In genomic region chr4:2942037-2942531, GRCh38 we compare ENCODE assay signal across 10 cellular contexts. TPM values are rescaled to one million over a fixed set of nuclear protein-coding genes. Genes with fewer than 3 reads are reported as not detected.
DNase-seq lines count a peak whose midpoint lies in the region; ATAC-seq and TF ChIP-seq lines count a peak whose summit lies in the region.
"Had no signal": no experiment of that assay in that cellular context is flagged by ENCODE, and none has a peak within 500 bp of the region (broad histone marks: within the 10 kb centered on the region; RNA-seq: fewer than 3 reads in every experiment).

No MANE protein-coding gene starts in this region.

- POLR2A ChIA-PET in HEK293T (lab: Yijun Ruan, JAX), result no interaction called here

- CTCF ChIA-PET in activated CD8-positive, alpha-beta memory T cell treated with anti-CD3 and anti-CD28 coated beads, Interleukin-2, amount 10 ng/mL, durations not matched to agents 7 days and 5 days (lab: Charles Lee), result interaction anchor here (2.6 kb wide), 1 partner anchor 12 kb away, joined by 10 read pairs; no protein-coding TSS in a partner anchor
- CTCF ChIA-PET in HEK293T (lab: Yijun Ruan, JAX), result no interaction called here

- no peaks in the 10 kb centered on the region for H3K27me3 Mint-ChIP-seq in activated CD4-positive, alpha-beta T cell treated with anti-CD3 and anti-CD28 coated beads, Interleukin-2, amount 10 ng/mL, durations not matched to agents 24 days and 14 days
- no peaks in the 10 kb centered on the region for H3K27me3 Mint-ChIP-seq in activated CD8-positive, alpha-beta memory T cell treated with anti-CD3 and anti-CD28 coated beads, Interleukin-2, amount 10 ng/mL, durations not matched to agents 7 days and 5 days
- peaks cover 5 to 10% (median 6%) of the 10 kb centered on the region in 3 donors for H3K27me3 Mint-ChIP-seq in immature natural killer cell (ENCODE audit: low read depth in 3 of 3)
- H3K27me3 Mint-ChIP-seq in stimulated activated naive CD8-positive, alpha-beta T cell treated with anti-CD3 and anti-CD28 coated beads, Interleukin-15, amount 100 ng/mL, for 72 hours, result no peaks in the 10 kb centered on the region

- peak overlapping the region; percentile 59 for H3K27ac Mint-ChIP-seq in activated CD4-positive, alpha-beta T cell treated with anti-CD3 and anti-CD28 coated beads, Interleukin-2, amount 10 ng/mL, durations not matched to agents 24 days and 14 days
- peak overlapping the region; percentile 93 for H3K27ac Mint-ChIP-seq in activated CD8-positive, alpha-beta memory T cell treated with anti-CD3 and anti-CD28 coated beads, Interleukin-2, amount 10 ng/mL, durations not matched to agents 7 days and 5 days
- peak overlapping the region; percentile 80 to 94 (median 90) for H3K27ac Mint-ChIP-seq in immature natural killer cell
- H3K27ac Mint-ChIP-seq in stimulated activated naive CD8-positive, alpha-beta T cell treated with anti-CD3 and anti-CD28 coated beads, Interleukin-15, amount 100 ng/mL, for 72 hours, result peak overlapping the region; percentile 87 to 92

- intact Hi-C loops in activated CD4-positive, alpha-beta T cell treated with anti-CD3 and anti-CD28 coated beads, Interleukin-2, amount 10 ng/mL, durations not matched to agents 24 days and 14 days (cut with micrococcal nuclease), result no loop called here

- no peak for DNase-seq in activated CD4-positive, alpha-beta T cell treated with anti-CD3 and anti-CD28 coated beads, Interleukin-2, amount 10 ng/mL, durations not matched to agents 24 days and 14 days
- no peak for DNase-seq in activated CD4-positive, alpha-beta T cell treated with anti-CD3 and anti-CD28 coated beads for 48 hours
- DNase-seq in activated CD8-positive, alpha-beta memory T cell treated with anti-CD3 and anti-CD28 coated beads, Interleukin-2, amount 10 ng/mL, durations not matched to agents 7 days and 5 days, result peak; percentile 72
- peak in 1 of 3 donors; percentile 18 for DNase-seq in immature natural killer cell
- DNase-seq in stimulated activated naive CD8-positive, alpha-beta T cell treated with anti-CD3 and anti-CD28 coated beads, Interleukin-15, amount 100 ng/mL, for 72 hours, result no peak
- no peak for DNase-seq in amniotic stem cell (lab: John Stamatoyannopoulos, UW)
- no peak for DNase-seq in HEK293T (ENCODE audit: extremely low spot score)
- DNase-seq: DND-41; stimulated activated CD4-positive, alpha-beta T cell treated with anti-CD3 and anti-CD28 coated beads, Interleukin-4, amount 100 ng/mL, for 4 hours had no signal

- no peaks in the 10 kb centered on the region for H3K9me3 Mint-ChIP-seq in activated CD4-positive, alpha-beta T cell treated with anti-CD3 and anti-CD28 coated beads, Interleukin-2, amount 10 ng/mL, durations not matched to agents 24 days and 14 days
- H3K9me3 Mint-ChIP-seq in activated CD8-positive, alpha-beta memory T cell treated with anti-CD3 and anti-CD28 coated beads, Interleukin-2, amount 10 ng/mL, durations not matched to agents 7 days and 5 days (ENCODE audit: low read depth), result no peaks in the 10 kb centered on the region
- H3K9me3 Mint-ChIP-seq in immature natural killer cell, result no peaks in the 10 kb centered on the region
- no peaks in the 10 kb centered on the region for H3K9me3 Mint-ChIP-seq in stimulated activated naive CD8-positive, alpha-beta T cell treated with anti-CD3 and anti-CD28 coated beads, Interleukin-15, amount 100 ng/mL, for 72 hours

- H3K36me3 Mint-ChIP-seq in activated CD4-positive, alpha-beta T cell treated with anti-CD3 and anti-CD28 coated beads, Interleukin-2, amount 10 ng/mL, durations not matched to agents 24 days and 14 days (ENCODE audit: low read depth), result peaks cover 78% of the 10 kb centered on the region
- peaks cover 72% of the 10 kb centered on the region for H3K36me3 Mint-ChIP-seq in activated CD8-positive, alpha-beta memory T cell treated with anti-CD3 and anti-CD28 coated beads, Interleukin-2, amount 10 ng/mL, durations not matched to agents 7 days and 5 days
- peaks cover 11 to 31% (median 19%) of the 10 kb centered on the region in 3 donors for H3K36me3 Mint-ChIP-seq in immature natural killer cell

- peaks cover 26% of the 10 kb centered on the region for H3K4me1 Mint-ChIP-seq in activated CD4-positive, alpha-beta T cell treated with anti-CD3 and anti-CD28 coated beads, Interleukin-2, amount 10 ng/mL, durations not matched to agents 24 days and 14 days
- peaks cover 69% of the 10 kb centered on the region for H3K4me1 Mint-ChIP-seq in activated CD8-positive, alpha-beta memory T cell treated with anti-CD3 and anti-CD28 coated beads, Interleukin-2, amount 10 ng/mL, durations not matched to agents 7 days and 5 days
- H3K4me1 Mint-ChIP-seq in immature natural killer cell, result peaks cover 15 to 25% of the 10 kb centered on the region in 2 donors
- peaks cover 50% of the 10 kb centered on the region for H3K4me1 Mint-ChIP-seq in stimulated activated naive CD8-positive, alpha-beta T cell treated with anti-CD3 and anti-CD28 coated beads, Interleukin-15, amount 100 ng/mL, for 72 hours

- no peak overlapping the region for H3K4me3 Mint-ChIP-seq in activated CD4-positive, alpha-beta T cell treated with anti-CD3 and anti-CD28 coated beads, Interleukin-2, amount 10 ng/mL, durations not matched to agents 24 days and 14 days
- H3K4me3 Mint-ChIP-seq in activated CD8-positive, alpha-beta memory T cell treated with anti-CD3 and anti-CD28 coated beads, Interleukin-2, amount 10 ng/mL, durations not matched to agents 7 days and 5 days, result peak overlapping the region; percentile 47
- H3K4me3 Mint-ChIP-seq in immature natural killer cell, result peak overlapping the region in 4 of 5 donors; percentile 33 to 73 (median 54)
- H3K4me3 Mint-ChIP-seq in stimulated activated naive CD8-positive, alpha-beta T cell treated with anti-CD3 and anti-CD28 coated beads, Interleukin-15, amount 100 ng/mL, for 72 hours, result no peak overlapping the region

- ATAC-seq in activated CD8-positive, alpha-beta memory T cell treated with anti-CD3 and anti-CD28 coated beads, Interleukin-2, amount 10 ng/mL, durations not matched to agents 7 days and 5 days, result peak; percentile 60
- ATAC-seq in stimulated activated naive CD8-positive, alpha-beta T cell treated with anti-CD3 and anti-CD28 coated beads, Interleukin-15, amount 100 ng/mL, for 72 hours, result peak; percentile 2
- ATAC-seq in HG03460 (IDR thresholded peaks at IDR 0.05; ENCODE audit: unreplicated experiment), result no peak

TF ChIP-seq in HEK293T, 16 proteins besides CTCF, POLR2A, EP300 and RAD21:
- TF ChIP-seq FOXK2 (IDR thresholded peaks at IDR 0.05), result no peak
- TF ChIP-seq LEF1 (IDR thresholded peaks at IDR 0.05; ENCODE audit: borderline replicate concordance), result no peak
- no peak for TF ChIP-seq PKNOX1 (IDR thresholded peaks at IDR 0.05)
- no peak for TF ChIP-seq BHLHE40 (IDR thresholded peaks at IDR 0.05; ENCODE audit: borderline replicate concordance)
- TF ChIP-seq ZNF384 (IDR thresholded peaks at IDR 0.05), result no peak
- TF ChIP-seq ELF4 (IDR thresholded peaks at IDR 0.05), result no peak
- TF ChIP-seq L3MBTL2 (conservative IDR thresholded peaks at IDR 0.05), result no peak
- TF ChIP-seq NFRKB (IDR thresholded peaks at IDR 0.05), result no peak
- TF ChIP-seq ARNT (IDR thresholded peaks at IDR 0.05), result no peak
- no peak for TF ChIP-seq CTBP1 (IDR thresholded peaks at IDR 0.05; ENCODE audit: borderline replicate concordance)
- no peak for TF ChIP-seq FOXA1 (IDR thresholded peaks at IDR 0.05)

RNA-seq across cellular contexts. Expression of gene NOP14, which starts 21.1 kb away (rescaled TPM):
- total RNA-seq in activated CD4-positive, alpha-beta T cell treated with anti-CD3 and anti-CD28 coated beads, Interleukin-2, amount 10 ng/mL, durations not matched to agents 24 days and 14 days, result 132 and 141 TPM in 2 replicates
- 10 to 100 TPM; 47.9 to 81.0 TPM for total RNA-seq in activated CD8-positive, alpha-beta memory T cell treated with anti-CD3 and anti-CD28 coated beads, Interleukin-2, amount 10 ng/mL, durations not matched to agents 7 days and 5 days
- polyA plus RNA-seq in immature natural killer cell, result 10 to 100 TPM in 1 of 3 donors, 1 to 10 TPM in 2; 1.3 to 19.2 (median 5.0) TPM

RNA-seq across cellular contexts. Expression of gene GRK4, which starts 21.3 kb away (rescaled TPM):
- 4.6 and 5.3 TPM in 2 replicates for total RNA-seq in activated CD4-positive, alpha-beta T cell treated with anti-CD3 and anti-CD28 coated beads, Interleukin-2, amount 10 ng/mL, durations not matched to agents 24 days and 14 days
- total RNA-seq in activated CD8-positive, alpha-beta memory T cell treated with anti-CD3 and anti-CD28 coated beads, Interleukin-2, amount 10 ng/mL, durations not matched to agents 7 days and 5 days, result 1 to 10 TPM; 3.0 to 4.4 TPM
- 1 to 10 TPM; 2.7 to 4.4 (median 4.0) TPM for polyA plus RNA-seq in immature natural killer cell

Comparison
In these comparisons a context has a peak if more than half of its experiments do, and no peak if none do; other contexts are left out.
1. H3K4me3 Mint-ChIP-seq: peak in activated CD8-positive, alpha-beta memory T cell treated with anti-CD3 and anti-CD28 coated beads, Interleukin-2, amount 10 ng/mL, durations not matched to agents 7 days and 5 days (single experiment) and immature natural killer cell (4 of 5); none in activated CD4-positive, alpha-beta T cell treated with anti-CD3 and anti-CD28 coated beads, Interleukin-2, amount 10 ng/mL, durations not matched to agents 24 days and 14 days (single experiment) and stimulated activated naive CD8-positive, alpha-beta T cell treated with anti-CD3 and anti-CD28 coated beads, Interleukin-15, amount 100 ng/mL, for 72 hours (0 of 2).
2. Peak in every context shown above with its lines, with median percentiles within 50 percentile points of each other: H3K27ac Mint-ChIP-seq.